Comparison of ENCODE assay signal across 1 cellular context in the genomic region with DNA sequence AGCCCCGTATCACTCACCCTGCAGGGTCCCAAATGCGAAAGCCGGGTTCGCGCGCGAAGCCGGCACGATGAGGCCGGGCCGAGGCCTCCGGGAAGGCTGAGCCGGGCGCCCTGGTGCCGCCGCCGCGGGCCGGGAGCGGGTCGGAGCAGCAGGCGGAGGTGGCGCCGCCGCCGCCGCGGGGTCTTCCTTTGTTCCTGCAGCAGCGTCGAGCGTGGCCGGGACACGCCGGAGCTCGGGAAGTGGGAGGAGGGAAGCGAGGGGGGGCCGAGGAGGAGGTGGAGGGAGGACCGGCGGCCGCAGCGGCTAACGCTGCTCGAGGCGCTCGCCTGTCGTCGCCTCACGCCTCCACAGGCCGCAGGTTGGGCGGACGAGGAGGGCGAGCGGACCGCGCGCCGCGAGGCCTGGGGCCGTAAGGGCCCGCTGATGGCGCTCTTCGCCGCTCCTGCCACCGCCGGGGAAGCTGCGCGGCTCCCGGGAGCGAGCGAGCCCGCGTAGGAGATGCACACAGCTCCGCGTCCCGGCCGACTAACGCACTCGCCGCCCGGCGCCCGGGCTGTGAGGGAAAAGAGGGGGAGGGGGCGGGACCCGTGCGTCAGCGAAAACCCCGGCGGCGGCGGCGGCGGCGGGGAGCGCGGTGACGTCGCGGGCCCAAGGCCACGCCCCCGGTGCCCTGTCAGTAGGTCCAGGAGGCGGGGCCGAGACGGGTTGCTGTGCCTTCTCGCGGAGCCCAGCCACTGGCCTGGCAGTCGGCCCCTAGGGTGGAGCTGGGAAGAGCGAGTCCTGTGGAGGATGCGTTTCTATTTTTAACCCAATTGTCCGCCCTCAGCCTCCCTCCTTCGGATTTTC.
TF ChIP-seq lines count a peak whose summit lies in the region.

A gene with protein sequence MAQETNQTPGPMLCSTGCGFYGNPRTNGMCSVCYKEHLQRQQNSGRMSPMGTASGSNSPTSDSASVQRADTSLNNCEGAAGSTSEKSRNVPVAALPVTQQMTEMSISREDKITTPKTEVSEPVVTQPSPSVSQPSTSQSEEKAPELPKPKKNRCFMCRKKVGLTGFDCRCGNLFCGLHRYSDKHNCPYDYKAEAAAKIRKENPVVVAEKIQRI (minus strand): TSS at position 530 of the 846 bp plus-strand sequence. CDS start 4,430 bp downstream, outside the sequence.

TF ChIP-seq in A549, 52 proteins besides CTCF, POLR2A, EP300 and RAD21 (continued from another document):
- TF ChIP-seq HOXB5 (CRISPR knock-in tag; IDR thresholded peaks at IDR 0.05) (0 out of 2 replicates have a peak, but pooled peaks have one; percentile 38), PHF8 (IDR thresholded peaks at IDR 0.05; ENCODE audit: borderline replicate concordance, low read depth) (peak; percentile 69), RARB (CRISPR knock-in tag; IDR thresholded peaks at IDR 0.05) (no peak)
